ENCODE assay signal across 8 cellular contexts in the genomic region with DNA sequence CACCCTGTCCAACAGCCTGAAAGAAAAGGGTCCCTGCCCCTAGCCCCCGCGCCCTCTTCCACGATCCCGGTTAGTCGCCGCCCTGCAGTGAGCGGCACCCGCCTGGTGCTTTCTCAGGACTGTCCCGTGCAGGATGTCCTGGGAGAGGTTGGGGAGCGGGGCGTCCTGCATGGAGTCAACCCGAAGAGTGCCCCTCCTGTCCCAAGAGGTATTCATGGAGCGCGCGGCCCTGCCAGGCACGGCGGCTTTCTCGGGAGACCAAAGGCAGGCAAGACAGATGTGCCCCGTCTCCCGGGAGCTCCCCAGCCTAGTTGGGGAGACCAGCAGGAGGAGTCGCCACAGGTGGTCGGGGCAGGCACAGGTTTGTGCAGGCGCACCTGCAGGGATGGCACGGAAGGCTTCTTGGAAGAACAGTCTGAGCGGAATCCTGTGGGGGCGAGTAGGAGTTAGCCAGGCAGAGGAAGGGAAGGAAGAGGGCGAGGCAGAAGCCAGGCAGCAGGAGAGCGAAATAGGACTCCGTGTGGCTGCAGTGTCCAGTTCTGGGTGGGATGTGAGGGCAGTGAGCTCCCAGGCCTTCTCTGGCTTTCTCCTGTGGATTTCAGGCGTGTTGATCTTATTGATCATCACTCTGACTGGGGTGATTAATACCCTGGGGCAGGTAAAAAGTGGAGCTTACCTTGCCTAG. TPM values are rescaled to one million over a fixed set of nuclear protein-coding genes. Genes with fewer than 3 reads are reported as not detected.
DNase-seq lines count a peak whose midpoint lies in the region; ATAC-seq and TF ChIP-seq lines count a peak whose summit lies in the region.

No MANE protein-coding gene starts in this region.

- TF ChIP-seq CTCF in smooth muscle cell (IDR thresholded peaks at IDR 0.05; ENCODE audit: borderline replicate concordance, insufficient read depth, poor library complexity, severe bottlenecking): no peak

- H3F3A ChIP-seq in smooth muscle cell (ENCODE audit: low read depth): no peaks in the 10 kb centered on the region

- H3K4me3 ChIP-seq in right cardiac atrium (ENCODE audit: low read length): peak overlapping the region; percentile 76
- peak overlapping the region; percentile 71 for H3K4me3 ChIP-seq in smooth muscle cell

- H3K4me1 ChIP-seq in right cardiac atrium (ENCODE audit: control insufficient read depth, insufficient read depth, low read length) (peaks cover 2% of the 10 kb centered on the region), smooth muscle cell (ENCODE audit: low read depth) (peaks cover 7% of the 10 kb centered on the region)

- peak; percentile 0 to 2 for ATAC-seq in right cardiac atrium

- no peaks in the 10 kb centered on the region for H3K36me3 ChIP-seq in smooth muscle cell (ENCODE audit: low read depth)

- intact Hi-C loops in right cardiac atrium (cut with DNase I): no loop called here
- intact Hi-C loops in posterior cingulate gyrus (cut with DNase I): no loop called here

- H3K9me3 ChIP-seq in right cardiac atrium (ENCODE audit: control insufficient read depth, low read length) (no peaks in the 10 kb centered on the region), smooth muscle cell (replicated peaks; ENCODE audit: low read depth) (no peaks in the 10 kb centered on the region)

- peaks cover 51% of the 10 kb centered on the region for H4K20me1 ChIP-seq in smooth muscle cell (ENCODE audit: low read depth)

- no peak overlapping the region for H2AFZ ChIP-seq in smooth muscle cell (ENCODE audit: low read depth)

- H3K9ac ChIP-seq in smooth muscle cell (ENCODE audit: low read depth): peak overlapping the region; percentile 99

- DNase-seq in NCI-H2227 (lab: John Stamatoyannopoulos, UW; ENCODE audit: unreplicated experiment): peak; percentile 45
- no peak for DNase-seq in NCI-H2227 treated with DMSO at 0.1 percent for 48 hours (lab: John Stamatoyannopoulos, UW)
- DNase-seq in activated CD8-positive, alpha-beta memory T cell treated with anti-CD3 and anti-CD28 coated beads, Interleukin-2, amount 50 U/mL, for 48 hours: peak; percentile 67
- peak; percentile 42 to 75 (median 74) for DNase-seq in right cardiac atrium
- no peak for DNase-seq in smooth muscle cell (lab: John Stamatoyannopoulos, UW; ENCODE audit: unreplicated experiment)
- DNase-seq in posterior cingulate gyrus: no peak
- no peak for DNase-seq in CD1c-positive myeloid dendritic cell (ENCODE audit: extremely low spot score)
- DNase-seq in GM19238 (ENCODE audit: insufficient read length, low spot score): no peak

- WGBS in right cardiac atrium: 1% methylated on average over 30 of the region's 30 CpGs
- WGBS in smooth muscle cell (ENCODE audit: low lambda C conversion rate): 5% methylated on average over 29 of the region's 30 CpGs

- H3K79me2 ChIP-seq in smooth muscle cell (ENCODE audit: low read depth): peaks cover 34% of the 10 kb centered on the region

- H3K4me2 ChIP-seq in smooth muscle cell: peak overlapping the region; percentile 95

- H3K27ac ChIP-seq in right cardiac atrium (ENCODE audit: low read length) (peak overlapping the region; percentile 75), smooth muscle cell (ENCODE audit: low read depth) (peak overlapping the region; percentile 83)

- no peaks in the 10 kb centered on the region for H3K27me3 ChIP-seq in right cardiac atrium (ENCODE audit: control insufficient read depth, insufficient read depth)
- H3K27me3 ChIP-seq in smooth muscle cell (ENCODE audit: low read depth): no peaks in the 10 kb centered on the region

RNA-seq across cellular contexts. Expression of gene SIVA1, which starts 0.7 kb away (rescaled TPM):
- total RNA-seq in right cardiac atrium: 10 to 100 TPM; 74.6 to 88.5 (median 85.1) TPM
- polyA plus RNA-seq in right cardiac atrium: 201 TPM
- 78.5 and 155 TPM in 2 replicates for total RNA-seq in smooth muscle cell
- 118 and 133 TPM in 2 replicates for polyA plus RNA-seq in smooth muscle cell

RNA-seq across cellular contexts. Expression of gene ADSS1, which starts 29.6 kb away (rescaled TPM):
- total RNA-seq in right cardiac atrium (100 to 1,000 TPM; 156 to 212 (median 188) TPM), smooth muscle cell (6.0 and 43.0 TPM in 2 replicates)
- polyA plus RNA-seq in right cardiac atrium (217 TPM), smooth muscle cell (7.8 and 9.3 TPM in 2 replicates)

RNA-seq across cellular contexts. Expression of gene AKT1, which starts 41.9 kb away (rescaled TPM):
- 100 to 1,000 TPM; 120 to 154 (median 126) TPM for total RNA-seq in right cardiac atrium
- polyA plus RNA-seq in right cardiac atrium: 101 TPM
- total RNA-seq in smooth muscle cell: 93.7 and 99.9 TPM in 2 replicates
- polyA plus RNA-seq in smooth muscle cell: 179 and 189 TPM in 2 replicates

RNA-seq across cellular contexts. Expression of gene ZBTB42, which starts 47.2 kb away (rescaled TPM):
- total RNA-seq in right cardiac atrium (1 to 10 TPM; 6.0 to 7.7 (median 6.6) TPM), smooth muscle cell (1.6 and 4.2 TPM in 2 replicates)
- polyA plus RNA-seq in right cardiac atrium (5.3 TPM), smooth muscle cell (0.72 and 1.1 TPM in 2 replicates)

Comparison
In these comparisons a context has a peak if more than half of its experiments do, and no peak if none do; other contexts are left out.
1. DNase-seq: peak in NCI-H2227 (single experiment), activated CD8-positive, alpha-beta memory T cell treated with anti-CD3 and anti-CD28 coated beads, Interleukin-2, amount 50 U/mL, for 48 hours (single experiment) and right cardiac atrium (3 of 3); none in NCI-H2227 treated with DMSO at 0.1 percent for 48 hours (single experiment), smooth muscle cell (single experiment), posterior cingulate gyrus (0 of 10), CD1c-positive myeloid dendritic cell (single experiment) and GM19238 (single experiment).